7 cellular contexts compared by ENCODE assay signal in the genomic region with DNA sequence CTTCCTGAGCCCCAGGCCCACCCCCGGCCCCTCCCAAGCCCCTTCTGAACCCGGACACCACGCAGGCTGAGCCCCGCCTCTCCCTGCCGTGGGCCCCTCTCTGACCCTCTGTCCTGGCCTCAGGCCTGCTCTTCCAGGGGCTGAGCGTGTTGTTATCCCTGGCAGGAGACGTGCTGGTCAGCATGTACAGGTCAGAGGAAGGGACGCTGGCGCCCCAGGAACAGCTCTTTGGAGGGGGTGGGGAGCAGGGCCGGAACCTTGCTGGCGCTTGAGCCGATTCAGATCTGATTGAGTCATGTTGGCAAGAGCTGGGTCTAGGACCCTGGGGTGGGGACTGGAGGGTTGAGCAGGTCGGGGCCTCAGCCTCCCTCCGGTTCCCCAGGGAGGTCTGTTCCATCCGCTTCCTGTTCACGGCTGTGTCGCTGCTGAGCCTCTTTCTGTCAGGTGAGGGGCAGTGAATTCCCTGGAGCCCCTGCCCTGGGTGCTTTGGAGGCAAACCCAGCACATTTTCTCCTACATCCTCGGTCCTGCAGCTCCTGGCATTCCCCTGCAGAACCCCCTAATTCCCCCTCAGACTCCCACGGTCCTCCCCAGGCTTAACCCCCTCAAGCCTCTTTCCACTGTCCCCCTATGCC. TPM values are rescaled to one million over a fixed set of nuclear protein-coding genes. Genes with fewer than 3 reads are reported as not detected.
DNase-seq lines count a peak whose midpoint lies in the region; ATAC-seq and TF ChIP-seq lines count a peak whose summit lies in the region.

No MANE protein-coding gene starts in this region.

- peak overlapping the region in 1 of 2 donors; percentile 58 for H3K27ac Mint-ChIP-seq in T-cell

- peaks cover 14% of the 10 kb centered on the region for H3K36me3 ChIP-seq in MG63

- no peak for ATAC-seq in T-cell (replicated peaks in 1 of 4)
- no peak for ATAC-seq in left colon
- ATAC-seq in GM21447 (IDR thresholded peaks at IDR 0.05; ENCODE audit: unreplicated experiment), result no peak

- peak; percentile 38 for TF ChIP-seq CTCF in GM10266 (IDR thresholded peaks at IDR 0.05; ENCODE audit: control insufficient read depth, insufficient read depth, low read depth, missing control alignments)

- H3K9me3 Mint-ChIP-seq in T-cell, result no peaks in the 10 kb centered on the region

- no peaks in the 10 kb centered on the region for H3K27me3 ChIP-seq in MG63

- DNase-seq in GM10266 (ENCODE audit: extremely low spot score) (peak; percentile 74), MG63 (peak; percentile 75), T-cell (peak in 16 of 34 experiments; percentile 13 to 55 (median 31)), left colon (peak; percentile 52 to 62)
- DNase-seq in central memory CD4-positive, alpha-beta T cell, result peak; percentile 25
- DNase-seq in stimulated activated CD4-positive, alpha-beta T cell treated with anti-CD3 and anti-CD28 coated beads, Interleukin-4, amount 100 ng/mL, for 48 hours (ENCODE audit: low read depth in 2 of 2), result peak; percentile 28 to 46

- peak overlapping the region; percentile 79 to 86 (median 83) for H3K4me3 Mint-ChIP-seq in T-cell

- POLR2A ChIA-PET in T-cell (lab: Charles Lee), result no interaction called here

- no peaks in the 10 kb centered on the region for H3K9me3 ChIP-seq in MG63

- no peaks in the 10 kb centered on the region for H3K27me3 Mint-ChIP-seq in T-cell

- H3K36me3 Mint-ChIP-seq in T-cell, result no peaks in the 10 kb centered on the region

- intact Hi-C loops in left colon (cut with DNase I, micrococcal nuclease), result no loop called here

- peaks cover 35 to 49% (median 46%) of the 10 kb centered on the region in 3 donors for H3K4me1 Mint-ChIP-seq in T-cell

- peak overlapping the region; percentile 46 for H3K4me3 ChIP-seq in MG63

- CTCF ChIA-PET in T-cell (lab: Charles Lee), result interaction anchor here in 1 of 2 donors (0.5 to 2.9 kb wide), 3 partner anchors 13 to 41 kb away, joined by 3 to 9 read pairs (median 4); no protein-coding TSS in a partner anchor

RNA-seq across cellular contexts. Expression of a gene that starts 1.9 kb away (rescaled TPM):
- 0.47 and 1.4 TPM in 2 replicates for total RNA-seq in MG63 (2014; rRNA removed; shearing (Covaris generic); ENCODE audit: low replicate concordance)
- 10 to 100 TPM in 2 of 5 donors, 1 to 10 TPM in 1, under 1 TPM in 2; 0.76 to 26.4 (median 1.2) TPM for total RNA-seq in T-cell
- 1 to 10 TPM; 3.2 to 5.8 TPM for total RNA-seq in left colon

RNA-seq across cellular contexts. Expression of a gene that starts 47.2 kb away (rescaled TPM):
- total RNA-seq in MG63 (2014; rRNA removed; shearing (Covaris generic); ENCODE audit: low replicate concordance), result 284 and 335 TPM in 2 replicates
- 100 to 1,000 TPM; 284 to 408 (median 324) TPM for total RNA-seq in T-cell
- total RNA-seq in left colon, result 100 to 1,000 TPM; 108 to 126 TPM

RNA-seq across cellular contexts. Expression of a gene that starts 47.2 kb away (rescaled TPM):
- 42.9 and 54.6 TPM in 2 replicates for total RNA-seq in MG63 (2014; rRNA removed; shearing (Covaris generic); ENCODE audit: low replicate concordance)
- total RNA-seq in T-cell, result 100 to 1,000 TPM in 3 of 5 donors, 10 to 100 TPM in 2; 89.5 to 113 (median 109) TPM
- 10 to 100 TPM; 63.5 to 73.0 TPM for total RNA-seq in left colon
